1 cellular context compared by ENCODE assay signal in the genomic region with DNA sequence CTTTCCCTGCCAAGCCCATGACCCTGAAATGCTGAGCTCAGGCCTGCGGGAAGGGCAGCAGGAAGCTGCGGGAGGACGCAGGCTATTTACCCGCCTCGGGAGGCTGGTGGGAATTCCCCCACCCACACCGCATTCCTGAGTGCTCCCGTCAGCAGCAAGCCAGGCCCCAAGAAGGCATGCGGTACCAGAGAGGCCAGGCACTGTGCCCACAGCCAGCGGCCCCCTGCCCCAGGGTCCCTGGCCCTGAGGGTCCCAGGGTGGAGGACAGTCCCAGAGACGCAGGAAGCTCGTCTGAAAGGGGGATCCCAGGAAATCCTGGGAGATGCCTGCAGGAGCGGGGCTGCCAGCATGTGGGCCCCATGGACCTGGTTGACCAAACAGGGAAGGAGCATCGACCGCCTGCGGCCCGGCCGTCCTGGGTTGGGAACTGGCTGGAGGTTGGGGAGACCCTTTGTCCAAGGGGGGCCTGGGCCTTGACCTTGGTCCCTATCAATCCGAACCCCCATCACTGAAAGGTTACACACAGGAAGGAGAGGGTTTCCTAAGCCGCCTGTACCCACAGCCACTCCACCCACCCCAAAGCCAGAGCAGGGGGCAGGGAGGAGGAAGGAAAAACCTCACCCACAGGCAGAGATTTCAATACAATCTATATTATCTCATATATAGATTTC.
A peak's percentile ranks its signal among the peaks of the same experiment; 100 is the strongest.
TF ChIP-seq lines count a peak whose summit lies in the region.

No MANE protein-coding gene starts in this region.

TF ChIP-seq in GM12878, 131 proteins besides CTCF, POLR2A, EP300 and RAD21 (continues in another document):
- TF ChIP-seq CEBPB (IDR thresholded peaks at IDR 0.05; ENCODE audit: borderline replicate concordance in 1 of 2, low read depth in 2 of 2, low read length in 2 of 2): no peak
- TF ChIP-seq ETV6 (conservative IDR thresholded peaks at IDR 0.05 in 1 of 2, IDR thresholded peaks at IDR 0.05 in 1 of 2; ENCODE audit: borderline replicate concordance in 1 of 2, low read depth in 1 of 2): no peak
- TF ChIP-seq TAF1 (IDR thresholded peaks at IDR 0.05; ENCODE audit: borderline replicate concordance, low read depth, low read length): no peak
- no peak for TF ChIP-seq ZNF24 (IDR thresholded peaks at IDR 0.05)
- TF ChIP-seq, protein P1, sequence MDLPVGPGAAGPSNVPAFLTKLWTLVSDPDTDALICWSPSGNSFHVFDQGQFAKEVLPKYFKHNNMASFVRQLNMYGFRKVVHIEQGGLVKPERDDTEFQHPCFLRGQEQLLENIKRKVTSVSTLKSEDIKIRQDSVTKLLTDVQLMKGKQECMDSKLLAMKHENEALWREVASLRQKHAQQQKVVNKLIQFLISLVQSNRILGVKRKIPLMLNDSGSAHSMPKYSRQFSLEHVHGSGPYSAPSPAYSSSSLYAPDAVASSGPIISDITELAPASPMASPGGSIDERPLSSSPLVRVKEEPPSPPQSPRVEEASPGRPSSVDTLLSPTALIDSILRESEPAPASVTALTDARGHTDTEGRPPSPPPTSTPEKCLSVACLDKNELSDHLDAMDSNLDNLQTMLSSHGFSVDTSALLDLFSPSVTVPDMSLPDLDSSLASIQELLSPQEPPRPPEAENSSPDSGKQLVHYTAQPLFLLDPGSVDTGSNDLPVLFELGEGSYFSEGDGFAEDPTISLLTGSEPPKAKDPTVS (IDR thresholded peaks at IDR 0.05; ENCODE audit: low read depth, low read length): no peak
- TF ChIP-seq ASH2L (IDR thresholded peaks at IDR 0.05; ENCODE audit: borderline replicate concordance, low read depth): no peak
- no peak for TF ChIP-seq ZNF384 (IDR thresholded peaks at IDR 0.05; ENCODE audit: borderline replicate concordance, low read depth, low read length)
- TF ChIP-seq POLR2AphosphoS5 (IDR thresholded peaks at IDR 0.05; ENCODE audit: low read length): no peak
- TF ChIP-seq NFIC (IDR thresholded peaks at IDR 0.05; ENCODE audit: low read depth, low read length): no peak
- no peak for TF ChIP-seq RCOR1 (conservative IDR thresholded peaks at IDR 0.05; ENCODE audit: low read depth, low read length)
- TF ChIP-seq ZSCAN29 (IDR thresholded peaks at IDR 0.05): no peak
- TF ChIP-seq, protein P2, sequence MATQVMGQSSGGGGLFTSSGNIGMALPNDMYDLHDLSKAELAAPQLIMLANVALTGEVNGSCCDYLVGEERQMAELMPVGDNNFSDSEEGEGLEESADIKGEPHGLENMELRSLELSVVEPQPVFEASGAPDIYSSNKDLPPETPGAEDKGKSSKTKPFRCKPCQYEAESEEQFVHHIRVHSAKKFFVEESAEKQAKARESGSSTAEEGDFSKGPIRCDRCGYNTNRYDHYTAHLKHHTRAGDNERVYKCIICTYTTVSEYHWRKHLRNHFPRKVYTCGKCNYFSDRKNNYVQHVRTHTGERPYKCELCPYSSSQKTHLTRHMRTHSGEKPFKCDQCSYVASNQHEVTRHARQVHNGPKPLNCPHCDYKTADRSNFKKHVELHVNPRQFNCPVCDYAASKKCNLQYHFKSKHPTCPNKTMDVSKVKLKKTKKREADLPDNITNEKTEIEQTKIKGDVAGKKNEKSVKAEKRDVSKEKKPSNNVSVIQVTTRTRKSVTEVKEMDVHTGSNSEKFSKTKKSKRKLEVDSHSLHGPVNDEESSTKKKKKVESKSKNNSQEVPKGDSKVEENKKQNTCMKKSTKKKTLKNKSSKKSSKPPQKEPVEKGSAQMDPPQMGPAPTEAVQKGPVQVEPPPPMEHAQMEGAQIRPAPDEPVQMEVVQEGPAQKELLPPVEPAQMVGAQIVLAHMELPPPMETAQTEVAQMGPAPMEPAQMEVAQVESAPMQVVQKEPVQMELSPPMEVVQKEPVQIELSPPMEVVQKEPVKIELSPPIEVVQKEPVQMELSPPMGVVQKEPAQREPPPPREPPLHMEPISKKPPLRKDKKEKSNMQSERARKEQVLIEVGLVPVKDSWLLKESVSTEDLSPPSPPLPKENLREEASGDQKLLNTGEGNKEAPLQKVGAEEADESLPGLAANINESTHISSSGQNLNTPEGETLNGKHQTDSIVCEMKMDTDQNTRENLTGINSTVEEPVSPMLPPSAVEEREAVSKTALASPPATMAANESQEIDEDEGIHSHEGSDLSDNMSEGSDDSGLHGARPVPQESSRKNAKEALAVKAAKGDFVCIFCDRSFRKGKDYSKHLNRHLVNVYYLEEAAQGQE (IDR thresholded peaks at IDR 0.05; ENCODE audit: low read depth, low read length): no peak
- no peak for TF ChIP-seq FOXM1 (IDR thresholded peaks at IDR 0.05; ENCODE audit: low read depth, low read length)
- TF ChIP-seq ESRRA (IDR thresholded peaks at IDR 0.05; ENCODE audit: low read length): no peak
- TF ChIP-seq SMARCA5 (IDR thresholded peaks at IDR 0.05): no peak
- no peak for TF ChIP-seq HDAC6 (IDR thresholded peaks at IDR 0.05; ENCODE audit: unreplicated experiment)
- no peak for TF ChIP-seq SMC3 (IDR thresholded peaks at IDR 0.05; ENCODE audit: borderline replicate concordance, low read length)
- TF ChIP-seq IKZF1 (conservative IDR thresholded peaks at IDR 0.05): peak; percentile 75
- TF ChIP-seq RUNX3 (IDR thresholded peaks at IDR 0.05; ENCODE audit: low read length): peak; percentile 61
- TF ChIP-seq TBL1XR1 (IDR thresholded peaks at IDR 0.05; ENCODE audit: low read depth, low read length): no peak
- no peak for TF ChIP-seq HDGF (IDR thresholded peaks at IDR 0.05)
- no peak for TF ChIP-seq MEF2A (IDR thresholded peaks at IDR 0.05; ENCODE audit: insufficient read depth, low read depth, low read length)
- TF ChIP-seq, protein P3, sequence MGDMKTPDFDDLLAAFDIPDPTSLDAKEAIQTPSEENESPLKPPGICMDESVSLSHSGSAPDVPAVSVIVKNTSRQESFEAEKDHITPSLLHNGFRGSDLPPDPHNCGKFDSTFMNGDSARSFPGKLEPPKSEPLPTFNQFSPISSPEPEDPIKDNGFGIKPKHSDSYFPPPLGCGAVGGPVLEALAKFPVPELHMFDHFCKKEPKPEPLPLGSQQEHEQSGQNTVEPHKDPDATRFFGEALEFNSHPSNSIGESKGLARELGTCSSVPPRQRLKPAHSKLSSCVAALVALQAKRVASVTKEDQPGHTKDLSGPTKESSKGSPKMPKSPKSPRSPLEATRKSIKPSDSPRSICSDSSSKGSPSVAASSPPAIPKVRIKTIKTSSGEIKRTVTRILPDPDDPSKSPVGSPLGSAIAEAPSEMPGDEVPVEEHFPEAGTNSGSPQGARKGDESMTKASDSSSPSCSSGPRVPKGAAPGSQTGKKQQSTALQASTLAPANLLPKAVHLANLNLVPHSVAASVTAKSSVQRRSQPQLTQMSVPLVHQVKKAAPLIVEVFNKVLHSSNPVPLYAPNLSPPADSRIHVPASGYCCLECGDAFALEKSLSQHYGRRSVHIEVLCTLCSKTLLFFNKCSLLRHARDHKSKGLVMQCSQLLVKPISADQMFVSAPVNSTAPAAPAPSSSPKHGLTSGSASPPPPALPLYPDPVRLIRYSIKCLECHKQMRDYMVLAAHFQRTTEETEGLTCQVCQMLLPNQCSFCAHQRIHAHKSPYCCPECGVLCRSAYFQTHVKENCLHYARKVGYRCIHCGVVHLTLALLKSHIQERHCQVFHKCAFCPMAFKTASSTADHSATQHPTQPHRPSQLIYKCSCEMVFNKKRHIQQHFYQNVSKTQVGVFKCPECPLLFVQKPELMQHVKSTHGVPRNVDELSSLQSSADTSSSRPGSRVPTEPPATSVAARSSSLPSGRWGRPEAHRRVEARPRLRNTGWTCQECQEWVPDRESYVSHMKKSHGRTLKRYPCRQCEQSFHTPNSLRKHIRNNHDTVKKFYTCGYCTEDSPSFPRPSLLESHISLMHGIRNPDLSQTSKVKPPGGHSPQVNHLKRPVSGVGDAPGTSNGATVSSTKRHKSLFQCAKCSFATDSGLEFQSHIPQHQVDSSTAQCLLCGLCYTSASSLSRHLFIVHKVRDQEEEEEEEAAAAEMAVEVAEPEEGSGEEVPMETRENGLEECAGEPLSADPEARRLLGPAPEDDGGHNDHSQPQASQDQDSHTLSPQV (IDR thresholded peaks at IDR 0.05): no peak
- no peak for TF ChIP-seq STAT1 (conservative IDR thresholded peaks at IDR 0.05)
- TF ChIP-seq FOS (IDR thresholded peaks at IDR 0.05; ENCODE audit: borderline replicate concordance, extremely low read depth, insufficient read length): no peak
- peak; percentile 51 for TF ChIP-seq DPF2 (IDR thresholded peaks at IDR 0.05)
- TF ChIP-seq PAX5 (IDR thresholded peaks at IDR 0.05; ENCODE audit: borderline replicate concordance, low read depth, low read length): no peak
- TF ChIP-seq ZNF217 (IDR thresholded peaks at IDR 0.05): no peak
- TF ChIP-seq GABPA (IDR thresholded peaks at IDR 0.05; ENCODE audit: low read depth): no peak
- TF ChIP-seq EGR1 (IDR thresholded peaks at IDR 0.05; ENCODE audit: borderline replicate concordance in 1 of 2, low read depth in 2 of 2, low read length in 2 of 2): peak; percentile 17 to 84
- TF ChIP-seq NRF1 (conservative IDR thresholded peaks at IDR 0.05; ENCODE audit: low read depth, low read length): no peak
- TF ChIP-seq, protein P4, sequence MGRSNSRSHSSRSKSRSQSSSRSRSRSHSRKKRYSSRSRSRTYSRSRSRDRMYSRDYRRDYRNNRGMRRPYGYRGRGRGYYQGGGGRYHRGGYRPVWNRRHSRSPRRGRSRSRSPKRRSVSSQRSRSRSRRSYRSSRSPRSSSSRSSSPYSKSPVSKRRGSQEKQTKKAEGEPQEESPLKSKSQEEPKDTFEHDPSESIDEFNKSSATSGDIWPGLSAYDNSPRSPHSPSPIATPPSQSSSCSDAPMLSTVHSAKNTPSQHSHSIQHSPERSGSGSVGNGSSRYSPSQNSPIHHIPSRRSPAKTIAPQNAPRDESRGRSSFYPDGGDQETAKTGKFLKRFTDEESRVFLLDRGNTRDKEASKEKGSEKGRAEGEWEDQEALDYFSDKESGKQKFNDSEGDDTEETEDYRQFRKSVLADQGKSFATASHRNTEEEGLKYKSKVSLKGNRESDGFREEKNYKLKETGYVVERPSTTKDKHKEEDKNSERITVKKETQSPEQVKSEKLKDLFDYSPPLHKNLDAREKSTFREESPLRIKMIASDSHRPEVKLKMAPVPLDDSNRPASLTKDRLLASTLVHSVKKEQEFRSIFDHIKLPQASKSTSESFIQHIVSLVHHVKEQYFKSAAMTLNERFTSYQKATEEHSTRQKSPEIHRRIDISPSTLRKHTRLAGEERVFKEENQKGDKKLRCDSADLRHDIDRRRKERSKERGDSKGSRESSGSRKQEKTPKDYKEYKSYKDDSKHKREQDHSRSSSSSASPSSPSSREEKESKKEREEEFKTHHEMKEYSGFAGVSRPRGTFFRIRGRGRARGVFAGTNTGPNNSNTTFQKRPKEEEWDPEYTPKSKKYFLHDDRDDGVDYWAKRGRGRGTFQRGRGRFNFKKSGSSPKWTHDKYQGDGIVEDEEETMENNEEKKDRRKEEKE (IDR thresholded peaks at IDR 0.05): no peak
- TF ChIP-seq, protein P5, sequence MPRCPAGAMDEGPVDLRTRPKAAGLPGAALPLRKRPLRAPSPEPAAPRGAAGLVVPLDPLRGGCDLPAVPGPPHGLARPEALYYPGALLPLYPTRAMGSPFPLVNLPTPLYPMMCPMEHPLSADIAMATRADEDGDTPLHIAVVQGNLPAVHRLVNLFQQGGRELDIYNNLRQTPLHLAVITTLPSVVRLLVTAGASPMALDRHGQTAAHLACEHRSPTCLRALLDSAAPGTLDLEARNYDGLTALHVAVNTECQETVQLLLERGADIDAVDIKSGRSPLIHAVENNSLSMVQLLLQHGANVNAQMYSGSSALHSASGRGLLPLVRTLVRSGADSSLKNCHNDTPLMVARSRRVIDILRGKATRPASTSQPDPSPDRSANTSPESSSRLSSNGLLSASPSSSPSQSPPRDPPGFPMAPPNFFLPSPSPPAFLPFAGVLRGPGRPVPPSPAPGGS (IDR thresholded peaks at IDR 0.05; ENCODE audit: borderline replicate concordance, insufficient read depth, low read depth, low read length, poor library complexity, severe bottlenecking): peak; percentile 42
- no peak for TF ChIP-seq KAT2A (conservative IDR thresholded peaks at IDR 0.05; ENCODE audit: control insufficient read depth, low read depth, low read length)
- TF ChIP-seq NR2C1 (IDR thresholded peaks at IDR 0.05): no peak
- TF ChIP-seq, protein P6, sequence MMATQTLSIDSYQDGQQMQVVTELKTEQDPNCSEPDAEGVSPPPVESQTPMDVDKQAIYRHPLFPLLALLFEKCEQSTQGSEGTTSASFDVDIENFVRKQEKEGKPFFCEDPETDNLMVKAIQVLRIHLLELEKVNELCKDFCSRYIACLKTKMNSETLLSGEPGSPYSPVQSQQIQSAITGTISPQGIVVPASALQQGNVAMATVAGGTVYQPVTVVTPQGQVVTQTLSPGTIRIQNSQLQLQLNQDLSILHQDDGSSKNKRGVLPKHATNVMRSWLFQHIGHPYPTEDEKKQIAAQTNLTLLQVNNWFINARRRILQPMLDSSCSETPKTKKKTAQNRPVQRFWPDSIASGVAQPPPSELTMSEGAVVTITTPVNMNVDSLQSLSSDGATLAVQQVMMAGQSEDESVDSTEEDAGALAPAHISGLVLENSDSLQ (IDR thresholded peaks at IDR 0.05): no peak
- no peak for TF ChIP-seq ZNF207 (IDR thresholded peaks at IDR 0.05; ENCODE audit: borderline replicate concordance)
- TF ChIP-seq YY1 (IDR thresholded peaks at IDR 0.05; ENCODE audit: low read depth, low read length): no peak
- TF ChIP-seq RELA (IDR thresholded peaks at IDR 0.05; ENCODE audit: borderline replicate concordance, partially characterized antibody): peak; percentile 90
- TF ChIP-seq CBX3 (IDR thresholded peaks at IDR 0.05; ENCODE audit: borderline replicate concordance, low read depth): no peak
- TF ChIP-seq BCL11A (IDR thresholded peaks at IDR 0.05; ENCODE audit: low read depth, low read length): no peak
- TF ChIP-seq, protein P7, sequence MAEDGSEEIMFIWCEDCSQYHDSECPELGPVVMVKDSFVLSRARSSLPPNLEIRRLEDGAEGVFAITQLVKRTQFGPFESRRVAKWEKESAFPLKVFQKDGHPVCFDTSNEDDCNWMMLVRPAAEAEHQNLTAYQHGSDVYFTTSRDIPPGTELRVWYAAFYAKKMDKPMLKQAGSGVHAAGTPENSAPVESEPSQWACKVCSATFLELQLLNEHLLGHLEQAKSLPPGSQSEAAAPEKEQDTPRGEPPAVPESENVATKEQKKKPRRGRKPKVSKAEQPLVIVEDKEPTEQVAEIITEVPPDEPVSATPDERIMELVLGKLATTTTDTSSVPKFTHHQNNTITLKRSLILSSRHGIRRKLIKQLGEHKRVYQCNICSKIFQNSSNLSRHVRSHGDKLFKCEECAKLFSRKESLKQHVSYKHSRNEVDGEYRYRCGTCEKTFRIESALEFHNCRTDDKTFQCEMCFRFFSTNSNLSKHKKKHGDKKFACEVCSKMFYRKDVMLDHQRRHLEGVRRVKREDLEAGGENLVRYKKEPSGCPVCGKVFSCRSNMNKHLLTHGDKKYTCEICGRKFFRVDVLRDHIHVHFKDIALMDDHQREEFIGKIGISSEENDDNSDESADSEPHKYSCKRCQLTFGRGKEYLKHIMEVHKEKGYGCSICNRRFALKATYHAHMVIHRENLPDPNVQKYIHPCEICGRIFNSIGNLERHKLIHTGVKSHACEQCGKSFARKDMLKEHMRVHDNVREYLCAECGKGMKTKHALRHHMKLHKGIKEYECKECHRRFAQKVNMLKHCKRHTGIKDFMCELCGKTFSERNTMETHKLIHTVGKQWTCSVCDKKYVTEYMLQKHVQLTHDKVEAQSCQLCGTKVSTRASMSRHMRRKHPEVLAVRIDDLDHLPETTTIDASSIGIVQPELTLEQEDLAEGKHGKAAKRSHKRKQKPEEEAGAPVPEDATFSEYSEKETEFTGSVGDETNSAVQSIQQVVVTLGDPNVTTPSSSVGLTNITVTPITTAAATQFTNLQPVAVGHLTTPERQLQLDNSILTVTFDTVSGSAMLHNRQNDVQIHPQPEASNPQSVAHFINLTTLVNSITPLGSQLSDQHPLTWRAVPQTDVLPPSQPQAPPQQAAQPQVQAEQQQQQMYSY (CRISPR knock-in tag; IDR thresholded peaks at IDR 0.05): no peak
